Comparison of ENCODE assay signal across 8 cellular contexts in the genomic region with DNA sequence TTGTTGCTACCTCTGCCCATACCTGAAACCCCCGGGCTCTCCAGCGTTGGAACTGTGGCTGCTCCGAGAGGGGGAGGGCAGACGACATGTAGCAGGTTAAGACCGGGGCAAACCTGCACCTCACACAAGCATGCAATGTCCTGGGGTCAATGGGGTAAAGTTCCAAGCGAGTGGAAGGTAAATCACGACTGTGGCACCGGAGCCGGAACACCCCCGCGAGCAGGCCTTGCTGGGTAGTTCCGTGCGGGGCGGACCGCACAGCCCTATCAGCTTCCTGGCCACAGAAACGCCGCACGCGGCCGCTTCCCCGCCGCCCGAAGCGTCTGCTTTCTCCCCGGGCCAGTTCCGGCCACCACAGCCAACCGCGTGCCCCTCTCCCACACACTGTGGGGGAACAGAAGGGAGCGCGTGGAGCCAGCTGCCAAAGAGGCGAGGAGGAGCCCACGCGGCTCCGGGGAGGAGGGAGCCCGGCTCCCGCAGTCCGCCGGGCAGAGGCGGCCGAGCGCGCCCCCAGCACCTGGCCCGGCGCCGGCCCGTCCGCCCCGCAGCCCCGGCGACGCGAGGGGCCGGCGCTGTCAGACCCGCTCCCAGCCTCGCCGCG. TPM values are rescaled to one million over a fixed set of nuclear protein-coding genes. Genes with fewer than 3 reads are reported as not detected.
DNase-seq lines count a peak whose midpoint lies in the region; ATAC-seq, FAIRE-seq and TF ChIP-seq lines count a peak whose summit lies in the region.

No MANE protein-coding gene starts in this region.

- H3K9ac ChIP-seq in keratinocyte (ENCODE audit: control insufficient read depth, extremely low read depth, insufficient read depth, low read length): peak overlapping the region; percentile 74

- peak; percentile 19 to 56 (median 42) for TF ChIP-seq POLR2A in body of pancreas (IDR thresholded peaks at IDR 0.05)

- TF ChIP-seq CTCF in Panc1 (IDR thresholded peaks at IDR 0.05): no peak
- no peak for TF ChIP-seq CTCF in body of pancreas (IDR thresholded peaks at IDR 0.05)
- TF ChIP-seq CTCF in keratinocyte (optimal IDR thresholded peaks at IDR 0.05 in 1 of 3, IDR thresholded peaks at IDR 0.05 in 1 of 3, conservative IDR thresholded peaks at IDR 0.05 in 1 of 3; ENCODE audit: extremely low read depth in 1 of 3, insufficient read depth in 2 of 3, low read length in 3 of 3): no peak

- peaks cover 31% of the 10 kb centered on the region for H3K27me3 ChIP-seq in Panc1 (ENCODE audit: control insufficient read depth, insufficient read depth, low read length)
- no peaks in the 10 kb centered on the region for H3K27me3 ChIP-seq in body of pancreas
- peaks cover 4% of the 10 kb centered on the region for H3K27me3 ChIP-seq in keratinocyte (ENCODE audit: control insufficient read depth, extremely low read depth, insufficient read depth, low read length)

- DNase-seq in activated CD4-positive, alpha-beta T cell treated with anti-CD3 and anti-CD28 coated beads for 48 hours: peak; percentile 34
- no peak for DNase-seq in activated CD4-positive, alpha-beta T cell treated with anti-CD3 and anti-CD28 coated beads, Interleukin-2, amount 50 U/mL, for 1 hour
- no peak for DNase-seq in Panc1 (ENCODE audit: low read depth, low spot score)
- DNase-seq in body of pancreas: peak; percentile 22 to 55 (median 40)
- DNase-seq in keratinocyte (ENCODE audit: low read depth, low spot score): no peak
- DNase-seq in stimulated activated CD8-positive, alpha-beta memory T cell treated with anti-CD3 and anti-CD28 coated beads, Interleukin-4, amount 100 ng/mL, for 48 hours: peak; percentile 36
- DNase-seq in 8988T: no peak

- POLR2A ChIA-PET in Panc1 (lab: Charles Lee): interaction anchor here (0.5 to 0.6 kb wide), 2 partner anchors 8 to 89 kb away, joined by 3 read pairs; a partner anchor contains a TSS

- H3K4me3 ChIP-seq in Panc1 (ENCODE audit: low read depth in 2 of 2, low read length in 2 of 2) (peak overlapping the region; percentile 44 to 53), body of pancreas (peak overlapping the region in 1 of 2 donors; percentile 26), keratinocyte (ENCODE audit: control insufficient read depth in 2 of 3, extremely low read depth in 1 of 3, insufficient read depth in 2 of 3, low read depth in 1 of 3, low read length in 3 of 3) (peak overlapping the region; percentile 58 to 65 (median 59))

- peak overlapping the region; percentile 39 for H3K27ac ChIP-seq in Panc1 (ENCODE audit: low read length)
- peak overlapping the region in 2 of 4 donors; percentile 47 to 53 for H3K27ac ChIP-seq in body of pancreas
- peak overlapping the region; percentile 36 for H3K27ac ChIP-seq in keratinocyte (ENCODE audit: control insufficient read depth, insufficient read depth, low read length)

- in situ Hi-C loops in Panc1 (cut with HindIII; ENCODE audit: low pct_unique_long_range_greater_than_20kb, low sequenced_read_pairs): no loop called here

- intact Hi-C loops in Panc1 (cut with micrococcal nuclease; ENCODE audit: unreplicated experiment): no loop called here
- intact Hi-C loops in body of pancreas (cut with DNase I): no loop called here

- H3K36me3 ChIP-seq in Panc1 (ENCODE audit: control insufficient read depth, insufficient read depth, low read length) (no peaks in the 10 kb centered on the region), body of pancreas (replicated peaks in 1 of 2; ENCODE audit: insufficient read depth in 1 of 2, low read depth in 2 of 2) (no peaks in the 10 kb centered on the region), keratinocyte (ENCODE audit: control insufficient read depth in 2 of 2, extremely low read depth in 1 of 2, insufficient read depth in 2 of 2, low read length in 2 of 2) (peaks cover 0 to 5% of the 10 kb centered on the region in 2 experiments)

- dilution Hi-C loops in keratinocyte (cut with MboI; ENCODE audit: extremely low pct_ligation_motif_present, low sequenced_read_pairs): no loop called here

- H2AFZ ChIP-seq in keratinocyte (ENCODE audit: control insufficient read depth, low read length): peak overlapping the region; percentile 82

- BruUV-seq in Panc1 (replicated peaks; lab: Mats Ljungman, UMichigan): no TSS peak

- H4K20me1 ChIP-seq in keratinocyte (ENCODE audit: control insufficient read depth, extremely low read depth, insufficient read depth, low read length): no peaks in the 10 kb centered on the region

- peak overlapping the region; percentile 84 for H3K4me2 ChIP-seq in keratinocyte (ENCODE audit: control insufficient read depth, extremely low read depth, insufficient read depth, low read depth, low read length)

- H3K4me1 ChIP-seq in Panc1 (ENCODE audit: control insufficient read depth, insufficient read depth, low read length) (peaks cover 6% of the 10 kb centered on the region; the same call in 1 of the 2 replicates), body of pancreas (peaks cover 20% of the 10 kb centered on the region), keratinocyte (ENCODE audit: control insufficient read depth, extremely low read depth, insufficient read depth, low read length) (peaks cover 7% of the 10 kb centered on the region)

- ATAC-seq in Panc1 (peak; percentile 73), body of pancreas (peak; percentile 66), HG03159 (IDR thresholded peaks at IDR 0.05; ENCODE audit: unreplicated experiment) (no peak)

- H3K79me2 ChIP-seq in keratinocyte (ENCODE audit: control insufficient read depth, insufficient read depth, low read length): no peaks in the 10 kb centered on the region

- CTCF ChIA-PET in Panc1 (lab: Charles Lee): no interaction called here

- no peaks in the 10 kb centered on the region for H3K9me1 ChIP-seq in keratinocyte (ENCODE audit: control insufficient read depth, extremely low read depth, insufficient read depth, low read length)

- H3K9me3 ChIP-seq in Panc1 (ENCODE audit: control insufficient read depth, insufficient read depth, low read depth, low read length) (no peaks in the 10 kb centered on the region), body of pancreas (no peaks in the 10 kb centered on the region), keratinocyte (ENCODE audit: control insufficient read depth, low read depth, low read length) (no peaks in the 10 kb centered on the region)

- 0% methylated on average over 5 to 46 of the region's 58 CpGs for WGBS in body of pancreas, 2 donors

- no peak for FAIRE-seq in keratinocyte (lab: Jason Lieb, UNC)

RNA-seq across cellular contexts. Expression of a gene that starts 1.6 kb away (rescaled TPM):
- total RNA-seq in Panc1 (2021; ENCODE audit: unreplicated experiment) (7.3 TPM), body of pancreas (10 to 100 TPM; 40.0 to 52.1 TPM)
- 7.8 TPM for polyA plus RNA-seq in Panc1 (2012; ENCODE audit: insufficient read length)
- polyA plus RNA-seq in keratinocyte: 7.8 to 14.7 TPM (median 11.1 TPM) in 3 replicates
- polyA plus RNA-seq in keratinocyte (2011; ENCODE audit: low read depth): 60.9 TPM
- 5.6 and 11.6 TPM in 2 replicates for polyA plus RNA-seq in keratinocyte (2011; cell fraction: cytosol; rRNA removed)
- 54.0 and 57.5 TPM in 2 replicates for polyA plus RNA-seq in keratinocyte (2011; cell fraction: nucleus; rRNA removed)
- polyA plus RNA-seq in keratinocyte (2012; ENCODE audit: low replicate concordance): 17.2 and 51.6 TPM in 2 replicates
- 16.9 to 32.8 TPM (median 29.5 TPM) in 3 replicates for polyA minus RNA-seq in keratinocyte
- 23.2 TPM for polyA minus RNA-seq in keratinocyte (2011; cell fraction: cytosol; rRNA and poly(A)+ RNA removed)
- 32.8 and 35.9 TPM in 2 replicates for polyA minus RNA-seq in keratinocyte (2011; cell fraction: nucleus; rRNA and poly(A)+ RNA removed)

RNA-seq across cellular contexts. Expression of a gene that starts 49.7 kb away (rescaled TPM):
- total RNA-seq in Panc1 (2021; ENCODE audit: unreplicated experiment): 33.6 TPM
- 29.5 TPM for polyA plus RNA-seq in Panc1 (2012; ENCODE audit: insufficient read length)
- total RNA-seq in body of pancreas: 10 to 100 TPM; 13.2 to 22.6 TPM
- 17.2 to 20.9 TPM (median 17.9 TPM) in 3 replicates for polyA plus RNA-seq in keratinocyte
- polyA plus RNA-seq in keratinocyte (2011; ENCODE audit: low read depth): 7.3 TPM
- 8.5 and 12.3 TPM in 2 replicates for polyA plus RNA-seq in keratinocyte (2011; cell fraction: cytosol; rRNA removed)
- 20.6 and 21.2 TPM in 2 replicates for polyA plus RNA-seq in keratinocyte (2011; cell fraction: nucleus; rRNA removed)
- 8.5 and 12.4 TPM in 2 replicates for polyA plus RNA-seq in keratinocyte (2012; ENCODE audit: low replicate concordance)
- polyA minus RNA-seq in keratinocyte: 8.4 to 18.3 TPM (median 14.8 TPM) in 3 replicates
- polyA minus RNA-seq in keratinocyte (2011; cell fraction: cytosol; rRNA and poly(A)+ RNA removed): 5.6 TPM
- polyA minus RNA-seq in keratinocyte (2011; cell fraction: nucleus; rRNA and poly(A)+ RNA removed): 5.5 and 8.3 TPM in 2 replicates

Comparison
In these comparisons a context has a peak if more than half of its experiments do, and no peak if none do; other contexts are left out.
1. DNase-seq: peak in activated CD4-positive, alpha-beta T cell treated with anti-CD3 and anti-CD28 coated beads for 48 hours (single experiment), body of pancreas (4 of 4) and stimulated activated CD8-positive, alpha-beta memory T cell treated with anti-CD3 and anti-CD28 coated beads, Interleukin-4, amount 100 ng/mL, for 48 hours (single experiment); none in activated CD4-positive, alpha-beta T cell treated with anti-CD3 and anti-CD28 coated beads, Interleukin-2, amount 50 U/mL, for 1 hour (single experiment), Panc1 (single experiment), keratinocyte (single experiment) and 8988T (single experiment).